10 cellular contexts compared by ENCODE assay signal in the genomic region with DNA sequence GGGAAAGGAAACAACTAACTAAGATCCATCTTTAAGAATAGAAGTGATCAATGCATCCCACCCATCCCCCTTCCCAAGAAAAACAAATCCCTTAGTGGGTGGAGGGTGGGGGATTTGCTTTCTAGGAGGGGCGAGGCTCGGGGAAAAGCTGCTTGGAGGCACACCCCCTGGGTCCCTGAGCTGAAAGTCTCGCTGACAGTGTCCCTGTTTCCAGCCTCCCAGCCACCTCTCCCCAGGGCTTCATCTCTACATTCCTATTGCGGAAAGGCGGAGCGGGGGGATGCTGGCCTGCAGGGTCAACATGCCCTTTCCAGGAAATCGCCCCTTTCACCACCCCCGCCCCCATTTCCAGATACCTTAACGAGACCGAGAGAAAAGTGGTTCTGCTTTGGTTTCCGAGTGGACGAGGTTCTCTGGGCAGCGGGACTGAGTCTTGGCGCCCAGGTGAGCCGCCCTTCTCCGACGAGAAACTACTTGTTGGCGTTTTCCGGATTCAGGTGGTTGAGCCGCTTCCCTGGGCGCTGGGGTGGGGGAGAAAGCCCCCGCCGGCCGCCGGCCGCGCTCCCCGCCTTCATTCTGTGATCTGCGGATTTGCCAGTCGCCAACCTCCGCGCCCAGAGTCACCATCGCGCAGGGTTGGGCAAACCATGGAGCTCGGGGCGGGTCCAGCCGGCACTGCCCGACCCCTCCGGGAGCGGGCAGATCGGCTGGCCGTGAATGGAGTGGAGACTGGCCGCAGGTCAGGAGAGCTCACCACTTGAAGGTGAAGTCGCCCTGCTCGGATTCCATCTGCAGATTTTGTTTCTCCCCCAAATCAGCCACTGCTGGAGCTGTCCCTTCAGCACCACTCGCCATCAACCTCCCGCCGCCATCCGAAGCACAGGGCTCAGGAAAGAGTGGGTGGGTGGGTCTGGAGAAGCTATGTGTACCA. TPM values are rescaled to one million over a fixed set of nuclear protein-coding genes. Genes with fewer than 3 reads are reported as not detected.
DNase-seq lines count a peak whose midpoint lies in the region; TF ChIP-seq lines count a peak whose summit lies in the region.
"Had no signal": no experiment of that assay in that cellular context is flagged by ENCODE, and none has a peak within 500 bp of the region (broad histone marks: within the 10 kb centered on the region; RNA-seq: fewer than 3 reads in every experiment).

No MANE protein-coding gene starts in this region.

- peaks cover 73% of the 10 kb centered on the region for H3K27me3 Mint-ChIP-seq in type B pancreatic cell

- no peaks in the 10 kb centered on the region for H3K9me3 Mint-ChIP-seq in type B pancreatic cell

- H3K4me3 Mint-ChIP-seq in type B pancreatic cell = peak overlapping the region; percentile 81

- H3K4me3 ChIP-seq in iPS-18c (ENCODE audit: insufficient read depth, low read depth, low read length) = peak overlapping the region; percentile 66

- H3K27ac Mint-ChIP-seq in type B pancreatic cell = no peak overlapping the region
- H3K27ac Mint-ChIP-seq: naive B cell, T-cell had no signal

- peak; percentile 64 for DNase-seq in activated effector memory CD4-positive, alpha-beta T cell treated with anti-CD3 and anti-CD28 coated beads, Interleukin-2, amount 50 U/mL, for 16 hours
- no peak for DNase-seq in activated effector memory CD4-positive, alpha-beta T cell treated with Interleukin-2 at 50 U/mL for 16 hours
- peak; percentile 29 to 34 for DNase-seq in activated CD4-positive, alpha-beta T cell treated with anti-CD3 and anti-CD28 coated beads, Interleukin-2, amount 50 U/mL, for 48 hours
- DNase-seq in type B pancreatic cell (ENCODE audit: extremely low spot score, unreplicated experiment) = peak; percentile 79
- DNase-seq in T-helper 9 cell = no peak
- no peak for DNase-seq in H4 (ENCODE audit: low spot score)
- no peak for DNase-seq in NK-92 (lab: John Stamatoyannopoulos, UW; ENCODE audit: unreplicated experiment)
- DNase-seq: naive B cell had no signal

- no peaks in the 10 kb centered on the region for H3K4me1 Mint-ChIP-seq in type B pancreatic cell (ENCODE audit: unreplicated experiment)

- no peaks in the 10 kb centered on the region for H3K36me3 Mint-ChIP-seq in type B pancreatic cell
- H3K36me3 Mint-ChIP-seq: T-cell had no signal

- peaks cover 5% of the 10 kb centered on the region for H3K9me3 ChIP-seq in iPS-18c (ENCODE audit: control insufficient read depth, insufficient read depth, low read length)

- no peak for TF ChIP-seq CTCF in type B pancreatic cell (conservative IDR thresholded peaks at IDR 0.05)

RNA-seq across cellular contexts. Expression of a gene that starts 0.5 kb away (rescaled TPM):
- total RNA-seq in type B pancreatic cell (ENCODE audit: low replicate concordance) = 1.3 and 2.5 TPM in 2 replicates
- total RNA-seq in H4 (2014; rRNA removed; shearing (Covaris generic)) = not detected in 2 replicates
- total RNA-seq: T-cell had no signal

Comparison
In these comparisons a context has a peak if more than half of its experiments do, and no peak if none do; other contexts are left out.
1. DNase-seq: peak in activated effector memory CD4-positive, alpha-beta T cell treated with anti-CD3 and anti-CD28 coated beads, Interleukin-2, amount 50 U/mL, for 16 hours (single experiment), activated CD4-positive, alpha-beta T cell treated with anti-CD3 and anti-CD28 coated beads, Interleukin-2, amount 50 U/mL, for 48 hours (2 of 2) and type B pancreatic cell (single experiment); none in activated effector memory CD4-positive, alpha-beta T cell treated with Interleukin-2 at 50 U/mL for 16 hours (single experiment), T-helper 9 cell (single experiment), H4 (single experiment) and NK-92 (single experiment).